In genomic region chr7:93574269-93574645, GRCh38 we compare ENCODE assay signal across 14 cellular contexts. TPM values are rescaled to one million over a fixed set of nuclear protein-coding genes. Genes with fewer than 3 reads are reported as not detected.
DNase-seq lines count a peak whose midpoint lies in the region; ATAC-seq and TF ChIP-seq lines count a peak whose summit lies in the region.
"Had no signal": no experiment of that assay in that cellular context is flagged by ENCODE, and none has a peak within 500 bp of the region (broad histone marks: within the 10 kb centered on the region; RNA-seq: fewer than 3 reads in every experiment).

No MANE protein-coding gene starts in this region.

- H3K27ac ChIP-seq in A673 (ENCODE audit: low read depth, low read length, poor library complexity, severe bottlenecking): no peak overlapping the region
- H3K27ac ChIP-seq in HUES6 (ENCODE audit: low read depth, low read length): no peak overlapping the region
- H3K27ac ChIP-seq: esophagus squamous epithelium had no signal

- no TSS peak for BruUV-seq in A673 (replicated peaks; lab: Mats Ljungman, UMichigan)

- intact Hi-C loops in A673 (cut with micrococcal nuclease; ENCODE audit: unreplicated experiment): no loop called here

- H3K27me3 ChIP-seq in A673 (replicated peaks; ENCODE audit: insufficient read depth, low read depth, low read length, poor library complexity): peaks cover 99% of the 10 kb centered on the region
- H3K27me3 ChIP-seq in HUES6 (ENCODE audit: control insufficient read depth, insufficient read depth, low read length): peaks cover 63% of the 10 kb centered on the region
- peaks cover 25% of the 10 kb centered on the region for H3K27me3 ChIP-seq in neuron (ENCODE audit: insufficient read depth, low read length)

- POLR2A ChIA-PET in A673 (lab: Charles Lee; ENCODE audit: low non-redundant PET): no interaction called here

- peak overlapping the region; percentile 84 for H2AFZ ChIP-seq in neuron (ENCODE audit: low read depth, low read length)

- H3K4me3 ChIP-seq in A673 (ENCODE audit: low read depth, low read length, poor library complexity, severe bottlenecking) (no peak overlapping the region), HUES6 (ENCODE audit: low read depth, low read length) (peak overlapping the region; percentile 76), epithelial cell of proximal tubule (ENCODE audit: low read depth, low read length) (peak overlapping the region; percentile 25), neuron (ENCODE audit: low read length) (peak overlapping the region; percentile 57)

- no peaks in the 10 kb centered on the region for H3K4me1 ChIP-seq in A673 (ENCODE audit: insufficient read depth, low read length, poor library complexity, severe bottlenecking)
- H3K4me1 ChIP-seq in HUES6 (ENCODE audit: control insufficient read depth, insufficient read depth, low read length): peaks cover 12% of the 10 kb centered on the region; the same call in 1 of the 2 replicates
- peaks cover 12% of the 10 kb centered on the region for H3K4me1 ChIP-seq in neuron (ENCODE audit: insufficient read depth, low read length)

- no peak for TF ChIP-seq CTCF in A673 (conservative IDR thresholded peaks at IDR 0.05; ENCODE audit: low read depth, low read length)
- no peak for TF ChIP-seq CTCF in epithelial cell of proximal tubule (conservative IDR thresholded peaks at IDR 0.05; ENCODE audit: low read depth, low read length)

- H3K36me3 ChIP-seq in A673 (ENCODE audit: insufficient read depth, low read length, poor library complexity, severe bottlenecking) (no peaks in the 10 kb centered on the region), HUES6 (ENCODE audit: control insufficient read depth, insufficient read depth, low read length) (no peaks in the 10 kb centered on the region), neuron (ENCODE audit: insufficient read depth, low read length) (no peaks in the 10 kb centered on the region)
- H3K36me3 ChIP-seq: esophagus squamous epithelium had no signal

- no peaks in the 10 kb centered on the region for H3K9me3 ChIP-seq in A673 (ENCODE audit: low read depth, low read length, poor library complexity, severe bottlenecking)
- no peaks in the 10 kb centered on the region for H3K9me3 ChIP-seq in HUES6 (ENCODE audit: control insufficient read depth, insufficient read depth, low read depth, low read length)
- H3K9me3 ChIP-seq in neuron (ENCODE audit: low read length): no peaks in the 10 kb centered on the region
- H3K9me3 ChIP-seq: esophagus squamous epithelium had no signal

- DNase-seq in A673 (ENCODE audit: low spot score): peak; percentile 3
- DNase-seq in epithelial cell of proximal tubule (ENCODE audit: low read depth): no peak
- DNase-seq in stimulated activated naive CD4-positive, alpha-beta T cell (lab: John Stamatoyannopoulos, UW): no peak
- DNase-seq: activated CD4-positive, alpha-beta T cell treated with anti-CD3 and anti-CD28 coated beads, Interleukin-2, amount 10 ng/mL, durations not matched to agents 7 days and 5 days; activated gamma-delta T cell; cerebellar nuclear complex; esophagus squamous epithelium; NCI-H2081 treated with DMSO at 0.1 percent for 48 hours; T-helper 17 cell had no signal

- no peak for ATAC-seq in HG02870 (IDR thresholded peaks at IDR 0.05; ENCODE audit: unreplicated experiment)
- ATAC-seq in HG03457 (IDR thresholded peaks at IDR 0.05; ENCODE audit: unreplicated experiment): no peak
- no peak for ATAC-seq in GM21423 (IDR thresholded peaks at IDR 0.05; ENCODE audit: unreplicated experiment)
- ATAC-seq: T-helper 17 cell had no signal

- CTCF ChIA-PET in A673 (lab: Charles Lee): no interaction called here

- peak overlapping the region; percentile 2 for H3K9ac ChIP-seq in HUES6 (ENCODE audit: low read length)

RNA-seq across cellular contexts. Expression of gene CALCR, which starts 0.3 kb away (rescaled TPM):
- not detected in 2 replicates for total RNA-seq in A673 (2021)
- total RNA-seq in epithelial cell of proximal tubule: not detected in 2 replicates
- total RNA-seq: activated CD4-positive, alpha-beta T cell treated with anti-CD3 and anti-CD28 coated beads, Interleukin-2, amount 10 ng/mL, durations not matched to agents 7 days and 5 days; T-helper 17 cell had no signal
